ENCODE assay signal across 8 cellular contexts in the genomic region with DNA sequence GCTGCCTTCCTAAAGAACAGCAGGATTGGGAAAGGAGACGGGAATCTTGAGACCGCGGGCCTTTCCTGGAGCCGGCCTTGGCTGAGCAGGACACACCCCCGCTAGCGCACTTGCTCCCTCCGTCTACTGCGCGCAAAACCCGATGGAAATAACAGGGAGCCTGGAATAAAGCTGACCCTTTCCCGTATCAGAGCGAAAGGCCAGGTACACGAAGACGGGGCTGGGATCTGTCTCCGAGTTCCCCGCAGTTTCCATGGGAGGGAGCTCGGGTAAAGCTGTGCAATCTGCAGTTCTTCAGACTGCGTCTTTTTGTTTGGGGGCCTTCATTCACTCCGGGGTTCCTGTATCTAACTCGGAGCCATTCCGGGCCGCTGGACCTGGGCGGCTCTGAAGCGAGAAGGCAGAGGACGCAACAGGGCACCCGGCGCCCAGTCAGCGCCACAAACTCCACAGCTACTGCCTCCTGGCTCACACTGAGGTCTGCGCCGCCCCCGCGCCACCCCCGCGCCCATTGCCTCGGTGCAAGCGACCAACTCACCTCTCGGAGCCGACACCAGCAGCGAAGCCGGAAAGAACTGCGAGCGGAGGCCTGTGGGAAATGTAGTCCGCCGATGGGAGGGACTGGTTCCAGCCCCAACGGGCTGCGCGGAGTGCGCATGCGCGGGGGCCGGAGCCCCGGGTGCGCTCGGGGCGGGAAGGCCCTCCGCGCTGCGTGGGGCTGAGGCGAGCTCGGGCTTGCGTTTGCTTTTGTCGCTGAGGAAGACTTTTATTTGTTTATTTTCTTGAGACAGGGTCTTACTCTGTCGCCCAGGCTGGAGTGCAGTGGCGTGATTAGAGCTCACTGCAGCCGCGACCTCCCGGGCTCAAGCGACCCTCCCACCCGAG. TPM values are rescaled to one million over a fixed set of nuclear protein-coding genes. Genes with fewer than 3 reads are reported as not detected.
DNase-seq lines count a peak whose midpoint lies in the region; ATAC-seq and TF ChIP-seq lines count a peak whose summit lies in the region.

A gene (minus strand): TSS at position 577 of the 885 bp plus-strand sequence. CDS start 11,309 bp downstream, outside the sequence.

- TF ChIP-seq CTCF in GM10248 (IDR thresholded peaks at IDR 0.05; ENCODE audit: control extremely low read depth, extremely low read depth, low read depth, missing control alignments) (peak; percentile 55), ovary (IDR thresholded peaks at IDR 0.05) (no peak), thyroid gland (IDR thresholded peaks at IDR 0.05) (peak in 2 of 6 experiments; percentile 2 to 18)

- H3K27ac ChIP-seq in ovary, result peak within 1 kb of the TSS; percentile 26 to 52
- peak within 1 kb of the TSS; percentile 46 to 81 (median 66) for H3K27ac ChIP-seq in thyroid gland

- H3K36me3 ChIP-seq in ovary (no peaks in the 10 kb centered on the region), thyroid gland (no peaks in the 10 kb centered on the region)

- CTCF ChIA-PET in GM10248 (lab: Yijun Ruan, JAX), result interaction anchor here (0.9 to 2.0 kb wide), 5 partner anchors 9 to 471 kb away, joined by 3 to 6 read pairs (median 3); a partner anchor contains a TSS

- no peaks in the 10 kb centered on the region for H3K9me3 ChIP-seq in ovary
- no peaks in the 10 kb centered on the region for H3K9me3 ChIP-seq in thyroid gland

- peak within 1 kb of the TSS; percentile 92 for H3K27ac Mint-ChIP-seq in activated naive CD8-positive, alpha-beta T cell treated with anti-CD3 and anti-CD28 coated beads, Interleukin-2, amount 10 ng/mL, durations not matched to agents 7 days and 5 days

- H3K4me3 Mint-ChIP-seq in activated naive CD8-positive, alpha-beta T cell treated with anti-CD3 and anti-CD28 coated beads, Interleukin-2, amount 10 ng/mL, durations not matched to agents 7 days and 5 days, result peak within 1 kb of the TSS; percentile 91

- no peaks in the 10 kb centered on the region for H3K27me3 Mint-ChIP-seq in activated naive CD8-positive, alpha-beta T cell treated with anti-CD3 and anti-CD28 coated beads, Interleukin-2, amount 10 ng/mL, durations not matched to agents 7 days and 5 days

- peaks cover 7% of the 10 kb centered on the region for H3K36me3 Mint-ChIP-seq in activated naive CD8-positive, alpha-beta T cell treated with anti-CD3 and anti-CD28 coated beads, Interleukin-2, amount 10 ng/mL, durations not matched to agents 7 days and 5 days

- intact Hi-C loops in Right ventricle myocardium superior (cut with DNase I) (no loop called here), ovary (cut with DNase I) (no loop called here), thyroid gland (cut with DNase I) (no loop called here)

- peaks cover 3% of the 10 kb centered on the region for H3K4me1 ChIP-seq in ovary (ENCODE audit: insufficient read depth)
- H3K4me1 ChIP-seq in thyroid gland, result peaks cover 10 to 13% of the 10 kb centered on the region in 2 donors

- POLR2A ChIA-PET in GM10248 (lab: Yijun Ruan, JAX), result interaction anchor here (0.7 to 1.1 kb wide), 2 partner anchors 148 to 164 kb away, joined by 3 read pairs; a partner anchor contains a TSS
- POLR2A ChIA-PET in activated naive CD8-positive, alpha-beta T cell treated with anti-CD3 and anti-CD28 coated beads, Interleukin-2, amount 10 ng/mL, durations not matched to agents 7 days and 5 days (lab: Charles Lee), result interaction anchor here (0.7 to 1.6 kb wide), 6 partner anchors 22 to 471 kb away, joined by 3 to 6 read pairs (median 4); a partner anchor contains a TSS

- DNase-seq in GM10248 (ENCODE audit: extremely low spot score) (peak; percentile 99), NCI-H1092 (lab: John Stamatoyannopoulos, UW) (peak; percentile 83), SKM-1 (lab: John Stamatoyannopoulos, UW; ENCODE audit: unreplicated experiment) (peak; percentile 83), Right ventricle myocardium superior (peak; percentile 95), ovary (peak; percentile 90 to 94 (median 93)), thyroid gland (peak; percentile 93 to 95)
- DNase-seq in activated naive CD8-positive, alpha-beta T cell treated with anti-CD3 and anti-CD28 coated beads, Interleukin-2, amount 10 ng/mL, durations not matched to agents 7 days and 5 days, result peak; percentile 97

- no peaks in the 10 kb centered on the region for H3K27me3 ChIP-seq in ovary
- no peaks in the 10 kb centered on the region for H3K27me3 ChIP-seq in thyroid gland

- no peak for TF ChIP-seq EP300 in ovary (IDR thresholded peaks at IDR 0.05)

- ATAC-seq in HG02571 (IDR thresholded peaks at IDR 0.05; ENCODE audit: unreplicated experiment) (peak; percentile 88), Right ventricle myocardium superior (ENCODE audit: poor library complexity) (peak; percentile 100)
- peak; percentile 99 for ATAC-seq in activated naive CD8-positive, alpha-beta T cell treated with anti-CD3 and anti-CD28 coated beads, Interleukin-2, amount 10 ng/mL, durations not matched to agents 7 days and 5 days (ENCODE audit: low read depth)

- peaks cover 19% of the 10 kb centered on the region for H3K9me3 Mint-ChIP-seq in activated naive CD8-positive, alpha-beta T cell treated with anti-CD3 and anti-CD28 coated beads, Interleukin-2, amount 10 ng/mL, durations not matched to agents 7 days and 5 days

- H3K4me1 Mint-ChIP-seq in activated naive CD8-positive, alpha-beta T cell treated with anti-CD3 and anti-CD28 coated beads, Interleukin-2, amount 10 ng/mL, durations not matched to agents 7 days and 5 days, result peaks cover 10% of the 10 kb centered on the region

- H3K4me3 ChIP-seq in ovary, result peak within 1 kb of the TSS; percentile 57
- peak within 1 kb of the TSS; percentile 54 to 91 (median 54) for H3K4me3 ChIP-seq in thyroid gland (replicated peaks in 1 of 3)

- TF ChIP-seq POLR2A in ovary (IDR thresholded peaks at IDR 0.05) (peak; percentile 48), thyroid gland (IDR thresholded peaks at IDR 0.05) (peak; percentile 42 to 87)

- WGBS in ovary, 3 donors, result 1 to 3% (median 3%) methylated on average over 54 to 69 of the region's 69 CpGs
- WGBS in thyroid gland, 2 donors, result 1 to 3% methylated on average over 60 to 68 of the region's 69 CpGs

RNA-seq across cellular contexts. Expression of the gene that starts here (rescaled TPM):
- total RNA-seq in activated naive CD8-positive, alpha-beta T cell treated with anti-CD3 and anti-CD28 coated beads, Interleukin-2, amount 10 ng/mL, durations not matched to agents 7 days and 5 days, result 1 to 10 TPM; 9.3 to 9.7 TPM
- total RNA-seq in Right ventricle myocardium superior (2.6 TPM), ovary (10 to 100 TPM in 1 of 7 donors, 1 to 10 TPM in 6; 4.7 to 10.5 (median 7.0) TPM), thyroid gland (10 to 100 TPM in 2 of 4 donors, 1 to 10 TPM in 2; 8.6 to 14.9 (median 10.5) TPM)
- polyA plus RNA-seq in ovary, result 1 to 10 TPM; 3.1 to 5.9 TPM

Comparison
In these comparisons a context has a peak if more than half of its experiments do, and no peak if none do; other contexts are left out.
1. Peak in every context shown above with its lines: DNase-seq, ATAC-seq, H3K4me3 ChIP-seq and H3K27ac ChIP-seq.